ENCODE assay signal across 1 cellular context in genomic region chr2:32039447-32040219, GRCh38.
TF ChIP-seq lines count a peak whose summit lies in the region.

DPY30 (minus strand) TSS chr2:32039805; CDS start chr2:32039456, 349 bp downstream.

TF ChIP-seq in K562, 482 proteins besides CTCF, POLR2A, EP300 and RAD21 (continued from another document and continues in another):
- TF ChIP-seq SUPT5H (IDR thresholded peaks at IDR 0.05), result peak; percentile 98
- TF ChIP-seq CXXC5 (CRISPR knock-in tag; IDR thresholded peaks at IDR 0.05), result peak; percentile 59
- peak in 1 of 2 experiments; percentile 52; a peak in 1 of 4 replicates for TF ChIP-seq SRF (CRISPR knock-in tag; IDR thresholded peaks at IDR 0.05)
- TF ChIP-seq HDAC2 (IDR thresholded peaks at IDR 0.05), result 0 out of 2 replicates have a peak, but pooled peaks have one; percentile 26
- TF ChIP-seq TAF7 (tag; IDR thresholded peaks at IDR 0.05), result peak; percentile 95
- peak; percentile 85 for TF ChIP-seq CREB1 (IDR thresholded peaks at IDR 0.05)
- TF ChIP-seq CREB1 (CRISPR knock-in tag; IDR thresholded peaks at IDR 0.05), result peak; percentile 80
- no peak for TF ChIP-seq FOXK1 (CRISPR knock-in tag; IDR thresholded peaks at IDR 0.05; ENCODE audit: borderline replicate concordance)
- TF ChIP-seq NEUROD1 (IDR thresholded peaks at IDR 0.05; ENCODE audit: borderline replicate concordance, low read depth, low read length, partially characterized antibody), result peak; percentile 11
- 0 out of 2 replicates have a peak, but pooled peaks have one; percentile 41 for TF ChIP-seq ZC3H11A (IDR thresholded peaks at IDR 0.05; ENCODE audit: low read depth, low read length)
- no peak for TF ChIP-seq HMG20B (CRISPR knock-in tag; IDR thresholded peaks at IDR 0.05)
- no peak for TF ChIP-seq ZFP36 (IDR thresholded peaks at IDR 0.05; ENCODE audit: low read depth, low read length, partially characterized antibody)
- no peak for TF ChIP-seq ZNF518B (CRISPR knock-in tag; IDR thresholded peaks at IDR 0.05)
- peak; percentile 45 to 53 for TF ChIP-seq E2F6 (IDR thresholded peaks at IDR 0.05; ENCODE audit: borderline replicate concordance in 1 of 2, extremely low read depth in 1 of 2, insufficient read depth in 1 of 2, insufficient read length in 1 of 2, low read depth in 1 of 2, low read length in 1 of 2, poor library complexity in 1 of 2, severe bottlenecking in 1 of 2)
- TF ChIP-seq C11orf30 (IDR thresholded peaks at IDR 0.05; ENCODE audit: low read depth), result peak; percentile 75
- peak; percentile 35 for TF ChIP-seq NCOR1 (IDR thresholded peaks at IDR 0.05)
- TF ChIP-seq, protein P1, sequence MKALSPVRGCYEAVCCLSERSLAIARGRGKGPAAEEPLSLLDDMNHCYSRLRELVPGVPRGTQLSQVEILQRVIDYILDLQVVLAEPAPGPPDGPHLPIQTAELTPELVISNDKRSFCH (CRISPR knock-in tag; IDR thresholded peaks at IDR 0.05), result no peak
- TF ChIP-seq, protein P1 (tag; IDR thresholded peaks at IDR 0.05), result peak; percentile 62; the same call in 1 of the 2 replicates
- TF ChIP-seq GTF2E2 (tag; IDR thresholded peaks at IDR 0.05), result peak; percentile 94
- TF ChIP-seq RBM14 (IDR thresholded peaks at IDR 0.05; ENCODE audit: borderline replicate concordance, insufficient read depth, low read depth, low read length), result no peak
- TF ChIP-seq SMARCE1 (IDR thresholded peaks at IDR 0.05), result no peak
- no peak for TF ChIP-seq KHSRP (IDR thresholded peaks at IDR 0.05)
- TF ChIP-seq KDM4B (IDR thresholded peaks at IDR 0.05; ENCODE audit: borderline replicate concordance in 2 of 2, low read depth in 1 of 2), result no peak; a peak in 1 of 4 replicates
- TF ChIP-seq NR3C1 (CRISPR knock-in tag; IDR thresholded peaks at IDR 0.05), result no peak
- TF ChIP-seq CBFA2T2 (conservative IDR thresholded peaks at IDR 0.05), result no peak
- TF ChIP-seq, protein P2, sequence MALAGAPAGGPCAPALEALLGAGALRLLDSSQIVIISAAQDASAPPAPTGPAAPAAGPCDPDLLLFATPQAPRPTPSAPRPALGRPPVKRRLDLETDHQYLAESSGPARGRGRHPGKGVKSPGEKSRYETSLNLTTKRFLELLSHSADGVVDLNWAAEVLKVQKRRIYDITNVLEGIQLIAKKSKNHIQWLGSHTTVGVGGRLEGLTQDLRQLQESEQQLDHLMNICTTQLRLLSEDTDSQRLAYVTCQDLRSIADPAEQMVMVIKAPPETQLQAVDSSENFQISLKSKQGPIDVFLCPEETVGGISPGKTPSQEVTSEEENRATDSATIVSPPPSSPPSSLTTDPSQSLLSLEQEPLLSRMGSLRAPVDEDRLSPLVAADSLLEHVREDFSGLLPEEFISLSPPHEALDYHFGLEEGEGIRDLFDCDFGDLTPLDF (CRISPR knock-in tag; IDR thresholded peaks at IDR 0.05), result 0 out of 2 replicates have a peak, but pooled peaks have one; percentile 44
- TF ChIP-seq SRSF7 (optimal IDR thresholded peaks at IDR 0.05; ENCODE audit: low read depth, low read length), result no peak
- TF ChIP-seq ZNF224 (CRISPR knock-in tag; IDR thresholded peaks at IDR 0.05), result no peak
- no peak for TF ChIP-seq MCM2 (IDR thresholded peaks at IDR 0.05; ENCODE audit: low read depth)
- TF ChIP-seq ZNF592 (IDR thresholded peaks at IDR 0.05), result peak; percentile 78
- no peak for TF ChIP-seq CAMTA2 (CRISPR knock-in tag; conservative IDR thresholded peaks at IDR 0.05)
- TF ChIP-seq, protein P3, sequence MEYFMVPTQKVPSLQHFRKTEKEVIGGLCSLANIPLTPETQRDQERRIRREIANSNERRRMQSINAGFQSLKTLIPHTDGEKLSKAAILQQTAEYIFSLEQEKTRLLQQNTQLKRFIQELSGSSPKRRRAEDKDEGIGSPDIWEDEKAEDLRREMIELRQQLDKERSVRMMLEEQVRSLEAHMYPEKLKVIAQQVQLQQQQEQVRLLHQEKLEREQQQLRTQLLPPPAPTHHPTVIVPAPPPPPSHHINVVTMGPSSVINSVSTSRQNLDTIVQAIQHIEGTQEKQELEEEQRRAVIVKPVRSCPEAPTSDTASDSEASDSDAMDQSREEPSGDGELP (CRISPR knock-in tag; IDR thresholded peaks at IDR 0.05; ENCODE audit: borderline replicate concordance), result peak; percentile 83
- TF ChIP-seq XRCC3 (IDR thresholded peaks at IDR 0.05), result no peak
- no peak for TF ChIP-seq KLF13 (tag; IDR thresholded peaks at IDR 0.05; ENCODE audit: borderline replicate concordance, low read depth)
- TF ChIP-seq NRF1 (conservative IDR thresholded peaks at IDR 0.05 in 1 of 2, IDR thresholded peaks at IDR 0.05 in 1 of 2), result peak; percentile 93 to 94
- TF ChIP-seq SIN3B (IDR thresholded peaks at IDR 0.05; ENCODE audit: low read depth), result peak; percentile 58; the same call in 1 of the 2 replicates
- peak in 1 of 2 experiments; percentile 71; a peak in 1 of 4 replicates for TF ChIP-seq HDAC1 (IDR thresholded peaks at IDR 0.05)
- TF ChIP-seq FUS (optimal IDR thresholded peaks at IDR 0.05; ENCODE audit: low read depth, low read length), result no peak
- peak; percentile 64 for TF ChIP-seq LCOR (CRISPR knock-in tag; IDR thresholded peaks at IDR 0.05)
- peak; percentile 62 for TF ChIP-seq JUND (IDR thresholded peaks at IDR 0.05; ENCODE audit: borderline replicate concordance, low read depth, low read length)
- TF ChIP-seq JUND (tag; IDR thresholded peaks at IDR 0.05; ENCODE audit: borderline replicate concordance, low read depth, low read length), result no peak; the same call in 2 of the 3 replicates
- TF ChIP-seq, protein P4, sequence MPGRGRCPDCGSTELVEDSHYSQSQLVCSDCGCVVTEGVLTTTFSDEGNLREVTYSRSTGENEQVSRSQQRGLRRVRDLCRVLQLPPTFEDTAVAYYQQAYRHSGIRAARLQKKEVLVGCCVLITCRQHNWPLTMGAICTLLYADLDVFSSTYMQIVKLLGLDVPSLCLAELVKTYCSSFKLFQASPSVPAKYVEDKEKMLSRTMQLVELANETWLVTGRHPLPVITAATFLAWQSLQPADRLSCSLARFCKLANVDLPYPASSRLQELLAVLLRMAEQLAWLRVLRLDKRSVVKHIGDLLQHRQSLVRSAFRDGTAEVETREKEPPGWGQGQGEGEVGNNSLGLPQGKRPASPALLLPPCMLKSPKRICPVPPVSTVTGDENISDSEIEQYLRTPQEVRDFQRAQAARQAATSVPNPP (IDR thresholded peaks at IDR 0.05; ENCODE audit: borderline replicate concordance, insufficient read depth, insufficient read length), result no peak
- TF ChIP-seq ZBTB1 (CRISPR knock-in tag; IDR thresholded peaks at IDR 0.05; ENCODE audit: borderline replicate concordance, low read depth), result 0 out of 2 replicates have a peak, but pooled peaks have one; percentile 55
- no peak; the same call in 1 of the 2 replicates for TF ChIP-seq RNF2 (IDR thresholded peaks at IDR 0.05)
- TF ChIP-seq FOSL1 (tag; conservative IDR thresholded peaks at IDR 0.05), result no peak
- TF ChIP-seq ARHGAP35 (IDR thresholded peaks at IDR 0.05; ENCODE audit: partially characterized antibody), result no peak
- no peak for TF ChIP-seq NFXL1 (CRISPR knock-in tag; IDR thresholded peaks at IDR 0.05)
- no peak for TF ChIP-seq ZNF644 (tag; IDR thresholded peaks at IDR 0.05; ENCODE audit: low read depth)
- 0 out of 2 replicates have a peak, but pooled peaks have one; percentile 35 for TF ChIP-seq HDAC8 (tag; IDR thresholded peaks at IDR 0.05)
- TF ChIP-seq KLF6 (CRISPR knock-in tag; IDR thresholded peaks at IDR 0.05; ENCODE audit: borderline replicate concordance), result no peak
- TF ChIP-seq BHLHE40 (IDR thresholded peaks at IDR 0.05; ENCODE audit: low read length), result peak; percentile 50
- no peak for TF ChIP-seq ZNF3 (CRISPR knock-in tag; IDR thresholded peaks at IDR 0.05)
- no peak for TF ChIP-seq TCF7 (IDR thresholded peaks at IDR 0.05; ENCODE audit: borderline replicate concordance)
